18 cellular contexts compared by ENCODE assay signal in genomic region chr9:98312365-98312764, GRCh38. TPM values are rescaled to one million over a fixed set of nuclear protein-coding genes. Genes with fewer than 3 reads are reported as not detected.
DNase-seq lines count a peak whose midpoint lies in the region; ATAC-seq and TF ChIP-seq lines count a peak whose summit lies in the region.
"Had no signal": no experiment of that assay in that cellular context is flagged by ENCODE, and none has a peak within 500 bp of the region (broad histone marks: within the 10 kb centered on the region; RNA-seq: fewer than 3 reads in every experiment).

No MANE protein-coding gene starts in this region.

- H3K27me3 ChIP-seq in spleen (replicated peaks in 1 of 7) = peaks cover 0 to 19% (median 0%) of the 10 kb centered on the region in 7 donors
- H3K27me3 ChIP-seq: BE2C had no signal

- no peak overlapping the region for H3K27ac Mint-ChIP-seq in activated naive CD4-positive, alpha-beta T cell treated with anti-CD3 and anti-CD28 coated beads, Interleukin-2, amount 50 U/mL, for 72 hours
- H3K27ac Mint-ChIP-seq: CD4-positive, alpha-beta T cell; T-helper 17 cell had no signal

- peak; percentile 12 for DNase-seq in spleen
- DNase-seq in activated naive CD4-positive, alpha-beta T cell treated with anti-CD3 and anti-CD28 coated beads, Interleukin-2, amount 50 U/mL, for 72 hours (ENCODE audit: low spot score in 2 of 2) = no peak
- DNase-seq: BE2C; CD4-positive, alpha-beta T cell; EL; H7; NCI-H187 treated with DMSO at 0.1 percent for 48 hours; NCI-H510A; NCI-H774; PC-3; SJCRH30; T-helper 17 cell had no signal

- intact Hi-C loops in spleen (cut with DNase I; ENCODE audit: low total_unique reads) = no loop called here

- TF ChIP-seq POLR2A in spleen (IDR thresholded peaks at IDR 0.05) = no peak

- H3K4me1 ChIP-seq in spleen = peaks cover 0 to 10% (median 4%) of the 10 kb centered on the region in 6 donors
- H3K4me1 ChIP-seq: SJCRH30 had no signal

- no peaks in the 10 kb centered on the region for H3K9me3 Mint-ChIP-seq in activated naive CD4-positive, alpha-beta T cell treated with anti-CD3 and anti-CD28 coated beads, Interleukin-2, amount 50 U/mL, for 72 hours
- H3K9me3 Mint-ChIP-seq: CD4-positive, alpha-beta T cell had no signal

- no peak for TF ChIP-seq CTCF in spleen (IDR thresholded peaks at IDR 0.05 in 8 of 11, conservative IDR thresholded peaks at IDR 0.05 in 3 of 11)

- no peak overlapping the region for H3K4me3 ChIP-seq in spleen
- H3K4me3 ChIP-seq: SJCRH30 had no signal

- H3K36me3 Mint-ChIP-seq in activated naive CD4-positive, alpha-beta T cell treated with anti-CD3 and anti-CD28 coated beads, Interleukin-2, amount 50 U/mL, for 72 hours = no peaks in the 10 kb centered on the region

- H3K27ac ChIP-seq in spleen = no peak overlapping the region
- H3K27ac ChIP-seq: RWPE1, SJCRH30 had no signal

- H3K36me3 ChIP-seq in spleen = no peaks in the 10 kb centered on the region
- H3K36me3 ChIP-seq: BE2C, SJCRH30 had no signal

- WGBS in spleen, 5 donors = 85 to 94% (median 93%) methylated on average over 3 of the region's 3 CpGs

- no peaks in the 10 kb centered on the region for H3K9me3 ChIP-seq in spleen
- H3K9me3 ChIP-seq: BE2C, SJCRH30 had no signal

- ATAC-seq in GM18909 (IDR thresholded peaks at IDR 0.05; ENCODE audit: poor library complexity, unreplicated experiment) (peak; percentile 68), GM19463 (IDR thresholded peaks at IDR 0.05; ENCODE audit: unreplicated experiment) (peak; percentile 67), HG03175 (IDR thresholded peaks at IDR 0.05; ENCODE audit: unreplicated experiment) (peak; percentile 67), GM21737 (IDR thresholded peaks at IDR 0.05; ENCODE audit: unreplicated experiment) (no peak), GM19035 (IDR thresholded peaks at IDR 0.05; ENCODE audit: unreplicated experiment) (no peak)
- no peak for ATAC-seq in activated naive CD4-positive, alpha-beta T cell treated with anti-CD3 and anti-CD28 coated beads, Interleukin-2, amount 50 U/mL, for 72 hours
- ATAC-seq: PC-3, T-helper 17 cell had no signal

RNA-seq across cellular contexts. Expression of gene TBC1D2, which starts 56.9 kb away (rescaled TPM):
- 10 to 100 TPM; 10.7 to 27.2 (median 13.0) TPM for total RNA-seq in spleen
- 1 to 10 TPM; 2.7 to 8.0 (median 5.7) TPM for polyA plus RNA-seq in spleen
- 1 to 10 TPM; 3.6 to 3.9 TPM for total RNA-seq in activated naive CD4-positive, alpha-beta T cell treated with anti-CD3 and anti-CD28 coated beads, Interleukin-2, amount 50 U/mL, for 72 hours

Comparison
In these comparisons a context has a peak if more than half of its experiments do, and no peak if none do; other contexts are left out.
1. ATAC-seq: peak in GM18909 (single experiment), GM19463 (single experiment) and HG03175 (single experiment); none in GM21737 (single experiment), GM19035 (single experiment) and activated naive CD4-positive, alpha-beta T cell treated with anti-CD3 and anti-CD28 coated beads, Interleukin-2, amount 50 U/mL, for 72 hours (0 of 2).